Comparison of ENCODE assay signal across 8 cellular contexts in genomic region chr17:35089846-35090193, GRCh38. TPM values are rescaled to one million over a fixed set of nuclear protein-coding genes. Genes with fewer than 3 reads are reported as not detected.
A peak's percentile ranks its signal among the peaks of the same experiment; 100 is the strongest.
DNase-seq lines count a peak whose midpoint lies in the region; ATAC-seq, FAIRE-seq and TF ChIP-seq lines count a peak whose summit lies in the region.

No MANE protein-coding gene starts in this region.

- no peak overlapping the region for H4K8ac ChIP-seq in H9 (replicated peaks; ENCODE audit: insufficient read length, low read depth, low read length)

- FAIRE-seq in D721Med (lab: Jason Lieb, UNC), result no peak

- no peak overlapping the region for H2BK12ac ChIP-seq in H9 (ENCODE audit: insufficient read length, low read depth, low read length)

- H2BK120ac ChIP-seq in H9 (ENCODE audit: low read depth, low read length, poor library complexity, severe bottlenecking), result no peak overlapping the region

- CTCF ChIA-PET in CD8-positive, alpha-beta memory T cell (lab: Charles Lee), result interaction anchor here (0.8 to 3.0 kb wide), 31 partner anchors 9 to 530 kb away, joined by 3 to 25 read pairs (median 5); partner anchors contain the start of genes LIG3, RAD51D and RFFL

- H2BK15ac ChIP-seq in H9 (ENCODE audit: low read depth, low read length), result no peak overlapping the region

- no peaks in the 10 kb centered on the region for H4K20me1 ChIP-seq in H9 (ENCODE audit: control insufficient read depth, insufficient read depth, insufficient read length)
- no peaks in the 10 kb centered on the region for H4K20me1 ChIP-seq in OCI-LY3 (ENCODE audit: insufficient read depth, low read length)

- H4K91ac ChIP-seq in H9 (ENCODE audit: insufficient read length, low read depth, low read length), result no peak overlapping the region

- H4K5ac ChIP-seq in H9 (ENCODE audit: insufficient read length, low read depth, low read length), result no peak overlapping the region

- H3K27me3 ChIP-seq in CD8-positive, alpha-beta memory T cell (ENCODE audit: insufficient read depth, low read length, poor library complexity, severe bottlenecking), result no peaks in the 10 kb centered on the region
- H3K27me3 ChIP-seq in H9 (ENCODE audit: insufficient read depth, low read length) (no peaks in the 10 kb centered on the region), OCI-LY3 (ENCODE audit: low read depth, low read length) (no peaks in the 10 kb centered on the region), iPS-20b (ENCODE audit: insufficient read depth, low read length) (peaks cover 10% of the 10 kb centered on the region; the same call in 1 of the 2 replicates)

- H2AFZ ChIP-seq in H9 (ENCODE audit: low read length) (peak overlapping the region; percentile 12), OCI-LY3 (ENCODE audit: low read depth, low read length) (peak overlapping the region; percentile 69)

- H3K18ac ChIP-seq in H9 (ENCODE audit: insufficient read length, low read depth, low read length), result peak overlapping the region; percentile 1

- no peaks in the 10 kb centered on the region for H3K36me3 ChIP-seq in CD8-positive, alpha-beta memory T cell (ENCODE audit: insufficient read depth, low read length)
- H3K36me3 ChIP-seq in OCI-LY3 (replicated peaks; ENCODE audit: low read depth, low read length) (no peaks in the 10 kb centered on the region), iPS-20b (ENCODE audit: insufficient read depth, low read depth, low read length) (no peaks in the 10 kb centered on the region)

- peaks cover 43 to 51% (median 46%) of the 10 kb centered on the region in 3 donors for H3K4me1 Mint-ChIP-seq in CD8-positive, alpha-beta memory T cell
- H3K4me1 Mint-ChIP-seq in H9, result peaks cover 43% of the 10 kb centered on the region in 2 experiments

- H3K9me3 ChIP-seq in CD8-positive, alpha-beta memory T cell (ENCODE audit: low read length), result no peaks in the 10 kb centered on the region
- H3K9me3 ChIP-seq in H9 (ENCODE audit: control insufficient read depth, low read depth, low read length) (no peaks in the 10 kb centered on the region), OCI-LY3 (ENCODE audit: insufficient read depth, low read length) (no peaks in the 10 kb centered on the region), iPS-20b (ENCODE audit: insufficient read depth, low read depth, low read length) (no peaks in the 10 kb centered on the region)

- DNase-seq in CD8-positive, alpha-beta memory T cell, result peak in 3 of 5 donors; percentile 3 to 52 (median 22)
- DNase-seq in H9 (peak; percentile 78), amniotic epithelial cell (ENCODE audit: low read depth) (peak; percentile 64), D721Med (ENCODE audit: insufficient read length, low spot score) (no peak)
- peak; percentile 70 for DNase-seq in stimulated activated CD4-positive, alpha-beta T cell treated with anti-CD3 and anti-CD28 coated beads, Interleukin-15, amount 100 ng/mL, for 24 hours

- ATAC-seq in GM21423 (IDR thresholded peaks at IDR 0.05; ENCODE audit: unreplicated experiment), result no peak

- H3K4me2 ChIP-seq in H9 (ENCODE audit: insufficient read depth, insufficient read length, low read length), result peak overlapping the region; percentile 73
- H3K4me2 ChIP-seq in OCI-LY3 (ENCODE audit: low read length), result peak overlapping the region; percentile 91

- no peaks in the 10 kb centered on the region for H3K79me1 ChIP-seq in H9 (ENCODE audit: insufficient read depth, low read depth, low read length, poor library complexity, severe bottlenecking)

- H3K79me2 ChIP-seq in H9 (ENCODE audit: insufficient read depth, low read length), result no peaks in the 10 kb centered on the region; the same call in 1 of the 2 replicates
- H3K79me2 ChIP-seq in OCI-LY3 (ENCODE audit: low read length), result peaks cover 39% of the 10 kb centered on the region

- TF ChIP-seq CTCF in H9 (conservative IDR thresholded peaks at IDR 0.05) (no peak), OCI-LY3 (IDR thresholded peaks at IDR 0.05; ENCODE audit: low read depth, low read length) (no peak), D721Med (IDR thresholded peaks at IDR 0.05; ENCODE audit: insufficient read depth, missing control alignments) (no peak)

- H3K4me3 ChIP-seq in CD8-positive, alpha-beta memory T cell (ENCODE audit: low read length), result peak overlapping the region; percentile 96
- H3K4me3 ChIP-seq in OCI-LY3 (ENCODE audit: low read length) (peak overlapping the region; percentile 78), iPS-20b (ENCODE audit: low read length) (peak overlapping the region; percentile 61)

- no peak overlapping the region for H2AK5ac ChIP-seq in H9 (ENCODE audit: insufficient read length, low read length)

- no peak overlapping the region for H3K14ac ChIP-seq in H9 (ENCODE audit: insufficient read depth, low read length)

- H3K27ac ChIP-seq in CD8-positive, alpha-beta memory T cell (ENCODE audit: low read depth, low read length), result peak overlapping the region; percentile 84
- H3K27ac ChIP-seq in H9 (ENCODE audit: insufficient read length, low read depth, low read length), result no peak overlapping the region
- peak overlapping the region; percentile 68 for H3K27ac ChIP-seq in OCI-LY3 (ENCODE audit: low read length)
- H3K27ac ChIP-seq in iPS-20b (ENCODE audit: low read length), result no peak overlapping the region

- H3K27me3 Mint-ChIP-seq in CD8-positive, alpha-beta memory T cell, result no peaks in the 10 kb centered on the region
- H3K27me3 Mint-ChIP-seq in H9 (ENCODE audit: low read depth), result no peaks in the 10 kb centered on the region; the same call in 1 of the 2 replicates

- no peak overlapping the region for H3K4ac ChIP-seq in H9 (ENCODE audit: low read depth, low read length)

- peaks cover 0 to 15% (median 0%) of the 10 kb centered on the region in 3 donors for H3K36me3 Mint-ChIP-seq in CD8-positive, alpha-beta memory T cell
- peaks cover 0 to 2% (median 0%) of the 10 kb centered on the region in 3 experiments; a peak in 1 of 7 replicates for H3K36me3 Mint-ChIP-seq in H9 (ENCODE audit: insufficient read depth in 1 of 3, low read depth in 3 of 3)

- no peak overlapping the region for H3T11ph ChIP-seq in H9 (ENCODE audit: low read length)

- no peak overlapping the region for H2BK5ac ChIP-seq in H9 (ENCODE audit: insufficient read length, low read length)

- POLR2A ChIA-PET in CD8-positive, alpha-beta memory T cell (lab: Charles Lee), result interaction anchor here (0.7 to 1.6 kb wide), 8 partner anchors 12 to 67 kb away, joined by 3 to 8 read pairs (median 4); partner anchors contain the start of genes RAD51D and RFFL

- H3K4me1 ChIP-seq in CD8-positive, alpha-beta memory T cell (ENCODE audit: insufficient read depth, low read length), result peaks cover 29% of the 10 kb centered on the region
- peaks cover 5% of the 10 kb centered on the region; the same call in 1 of the 2 replicates for H3K4me1 ChIP-seq in H9 (ENCODE audit: insufficient read depth, low read length)
- peaks cover 21% of the 10 kb centered on the region for H3K4me1 ChIP-seq in OCI-LY3 (ENCODE audit: low read length)
- peaks cover 34% of the 10 kb centered on the region for H3K4me1 ChIP-seq in iPS-20b (ENCODE audit: insufficient read depth, low read length)

- H3K9ac ChIP-seq in H9 (ENCODE audit: extremely low read depth, insufficient read length, low read length) (peak overlapping the region; percentile 1), OCI-LY3 (ENCODE audit: low read length) (peak overlapping the region; percentile 83), iPS-20b (ENCODE audit: low read depth, low read length) (peak overlapping the region; percentile 65)

- H3K23ac ChIP-seq in H9 (ENCODE audit: insufficient read length, low read depth, low read length), result no peak overlapping the region

- peak overlapping the region; percentile 90 to 98 (median 95) for H3K27ac Mint-ChIP-seq in CD8-positive, alpha-beta memory T cell
- peak overlapping the region in 1 of 3 experiments; percentile 85; a peak in 3 of 7 replicates for H3K27ac Mint-ChIP-seq in H9

- no peak overlapping the region for H3K56ac ChIP-seq in H9 (ENCODE audit: insufficient read length, low read depth, low read length)

- H3K9me3 Mint-ChIP-seq in CD8-positive, alpha-beta memory T cell, result no peaks in the 10 kb centered on the region
- no peaks in the 10 kb centered on the region for H3K9me3 Mint-ChIP-seq in H9

- no peak overlapping the region for H2BK20ac ChIP-seq in H9 (ENCODE audit: low read depth, low read length, poor library complexity, severe bottlenecking)

- H3K23me2 ChIP-seq in H9 (ENCODE audit: insufficient read length, low read depth, low read length, poor library complexity, severe bottlenecking), result peaks cover 15% of the 10 kb centered on the region

- WGBS in H9 (ENCODE audit: extremely low coverage, insufficient read length, low lambda C conversion rate), result no CpG with 5 or more reads among the region's 10 CpGs

- peak overlapping the region; percentile 87 to 96 (median 92) for H3K4me3 Mint-ChIP-seq in CD8-positive, alpha-beta memory T cell
- H3K4me3 Mint-ChIP-seq in H9, result peak overlapping the region; percentile 79 to 81

RNA-seq across cellular contexts. Expression of gene RFFL, which starts 26.3 kb away (rescaled TPM):
- total RNA-seq in CD8-positive, alpha-beta memory T cell, result 10 to 100 TPM; 30.2 to 33.1 TPM
- polyA plus RNA-seq in CD8-positive, alpha-beta memory T cell, result 43.6 TPM
- total RNA-seq in H9 (2021), result 21.1 and 21.4 TPM in 2 replicates

RNA-seq across cellular contexts. Expression of gene RAD51D, which starts 29.8 kb away (rescaled TPM):
- 10 to 100 TPM; 27.5 to 29.8 TPM for total RNA-seq in CD8-positive, alpha-beta memory T cell
- polyA plus RNA-seq in CD8-positive, alpha-beta memory T cell, result 11.9 TPM
- total RNA-seq in H9 (2021), result 14.0 and 15.8 TPM in 2 replicates

RNA-seq across cellular contexts. Expression of gene FNDC8, which starts 31.6 kb away (rescaled TPM):
- total RNA-seq in CD8-positive, alpha-beta memory T cell, result under 1 TPM; 0.15 to 0.16 TPM
- not detected for polyA plus RNA-seq in CD8-positive, alpha-beta memory T cell
- total RNA-seq in H9 (2021), result not detected in 2 replicates

RNA-seq across cellular contexts. Expression of gene NLE1, which starts 52.3 kb away (rescaled TPM):
- 10 to 100 TPM; 54.0 to 58.3 TPM for total RNA-seq in CD8-positive, alpha-beta memory T cell
- 4.6 TPM for polyA plus RNA-seq in CD8-positive, alpha-beta memory T cell
- total RNA-seq in H9 (2021), result 41.7 and 43.9 TPM in 2 replicates

RNA-seq across cellular contexts. Expression of gene UNC45B, which starts 57.8 kb away (rescaled TPM):
- not detected for total RNA-seq in CD8-positive, alpha-beta memory T cell
- polyA plus RNA-seq in CD8-positive, alpha-beta memory T cell, result 0.43 TPM
- total RNA-seq in H9 (2021), result 0.07 and 0.22 TPM in 2 replicates

Comparison
In these comparisons a context has a peak if more than half of its experiments do, and no peak if none do; other contexts are left out.
1. H3K27ac ChIP-seq: peak in CD8-positive, alpha-beta memory T cell (single experiment) and OCI-LY3 (single experiment); none in H9 (single experiment) and iPS-20b (single experiment).
2. H3K9ac ChIP-seq: peak in every context shown above with its lines; median percentile 83 in OCI-LY3; 65 in iPS-20b; 1 in H9.
3. Peak in every context shown above with its lines, with median percentiles within 50 percentile points of each other: H3K4me3 ChIP-seq.